In the genomic region with DNA sequence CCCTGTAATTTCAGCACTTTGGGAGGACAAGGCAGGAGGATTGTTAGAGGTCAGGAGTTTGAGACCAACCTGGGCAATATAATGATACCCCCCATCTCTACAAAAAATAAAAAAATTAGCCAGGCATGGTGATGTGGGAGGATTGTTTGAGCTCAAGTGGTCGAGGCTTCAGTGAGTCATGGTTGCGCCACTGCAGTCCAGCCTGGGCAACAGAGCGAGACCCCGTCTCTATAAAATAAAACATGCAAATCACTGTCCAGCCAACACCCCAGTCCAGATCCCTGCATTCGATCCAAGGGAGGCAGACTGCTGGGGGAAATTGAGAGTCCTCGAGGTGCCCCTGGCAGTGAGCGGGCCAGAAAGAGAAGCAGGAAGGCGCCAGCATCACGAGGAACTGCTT, we compare ENCODE assay signal across 19 cellular contexts. TPM values are rescaled to one million over a fixed set of nuclear protein-coding genes. Genes with fewer than 3 reads are reported as not detected.
DNase-seq lines count a peak whose midpoint lies in the region; ATAC-seq and TF ChIP-seq lines count a peak whose summit lies in the region.
"Had no signal": no experiment of that assay in that cellular context is flagged by ENCODE, and none has a peak within 500 bp of the region (broad histone marks: within the 10 kb centered on the region; RNA-seq: fewer than 3 reads in every experiment).

No MANE protein-coding gene starts in this region.

- TF ChIP-seq POLR2A in thyroid gland (IDR thresholded peaks at IDR 0.05): no peak

- H3K4me2 ChIP-seq in mesenchymal stem cell (ENCODE audit: low read length, poor library complexity, severe bottlenecking): no peak overlapping the region

- H3K27ac ChIP-seq in KOPT-K1 (ENCODE audit: low read depth, low read length, poor library complexity, severe bottlenecking) (peak overlapping the region; percentile 5), mesenchymal stem cell (ENCODE audit: low read length, poor library complexity, severe bottlenecking) (no peak overlapping the region), thyroid gland (peak overlapping the region in 2 of 3 donors; percentile 21 to 24), psoas muscle (no peak overlapping the region)
- H3K27ac ChIP-seq: SK-N-MC had no signal

- H3K18ac ChIP-seq in mesenchymal stem cell (ENCODE audit: low read depth in 1 of 2, low read length in 2 of 2): no peak overlapping the region

- H4K8ac ChIP-seq in mesenchymal stem cell (ENCODE audit: low read length): no peak overlapping the region

- peaks cover 98% of the 10 kb centered on the region for H3K36me3 ChIP-seq in KOPT-K1 (ENCODE audit: insufficient read depth, low read length)
- H3K36me3 ChIP-seq in mesenchymal stem cell (ENCODE audit: control insufficient read depth in 1 of 2, insufficient read depth in 2 of 2, low read depth in 1 of 2, low read length in 2 of 2): peaks cover 81 to 99% of the 10 kb centered on the region in 2 experiments
- peaks cover 66 to 69% of the 10 kb centered on the region in 2 donors for H3K36me3 ChIP-seq in thyroid gland
- H3K36me3 ChIP-seq in psoas muscle (ENCODE audit: insufficient read depth in 1 of 2, low read depth in 1 of 2): peaks cover 0 to 79% of the 10 kb centered on the region in 2 donors

- CTCF ChIA-PET in activated naive CD4-positive, alpha-beta T cell treated with anti-CD3 and anti-CD28 coated beads, Interleukin-2, amount 10 ng/mL, durations not matched to agents 7 days and 5 days (lab: Charles Lee): no interaction called here

- no peak for ATAC-seq in activated naive CD4-positive, alpha-beta T cell treated with anti-CD3 and anti-CD28 coated beads, Interleukin-2, amount 50 U/mL, for 72 hours
- no peak for ATAC-seq in psoas muscle
- ATAC-seq: GM12878, Panc1, Right ventricle myocardium inferior had no signal

- H3K27me3 ChIP-seq in mesenchymal stem cell (ENCODE audit: control insufficient read depth in 1 of 2, insufficient read depth in 1 of 2, low read length in 2 of 2) (no peaks in the 10 kb centered on the region), thyroid gland (no peaks in the 10 kb centered on the region), psoas muscle (ENCODE audit: insufficient read depth in 3 of 3, low read length in 2 of 3) (no peaks in the 10 kb centered on the region)

- no peaks in the 10 kb centered on the region for H3K9me3 ChIP-seq in KOPT-K1 (ENCODE audit: insufficient read depth, low read length, poor library complexity, severe bottlenecking)
- no peaks in the 10 kb centered on the region for H3K9me3 ChIP-seq in mesenchymal stem cell (ENCODE audit: control insufficient read depth, low read length)
- no peaks in the 10 kb centered on the region for H3K9me3 ChIP-seq in thyroid gland
- H3K9me3 ChIP-seq in psoas muscle: no peaks in the 10 kb centered on the region

- no peak for DNase-seq in activated naive CD4-positive, alpha-beta T cell treated with anti-CD3 and anti-CD28 coated beads, Interleukin-2, amount 50 U/mL, for 72 hours (ENCODE audit: low spot score in 2 of 2)
- no peak for DNase-seq in activated naive CD4-positive, alpha-beta T cell treated with anti-CD3 and anti-CD28 coated beads, Interleukin-2, amount 10 ng/mL, durations not matched to agents 7 days and 5 days
- DNase-seq in mesenchymal stem cell: no peak
- DNase-seq in thyroid gland: no peak
- no peak for DNase-seq in OCI-M1 (lab: John Stamatoyannopoulos, UW)
- no peak for DNase-seq in psoas muscle
- no peak for DNase-seq in NCI-H146 (lab: John Stamatoyannopoulos, UW)
- DNase-seq: ACHN; AML-193; CD4-positive, alpha-beta memory T cell; NCI-H1436; NCI-H2081; NCI-H510A; NCI-H82 had no signal

- peaks cover 16% of the 10 kb centered on the region for H3K4me1 Mint-ChIP-seq in activated naive CD4-positive, alpha-beta T cell treated with anti-CD3 and anti-CD28 coated beads, Interleukin-2, amount 10 ng/mL, durations not matched to agents 7 days and 5 days

- H4K91ac ChIP-seq in mesenchymal stem cell (ENCODE audit: low read length): no peak overlapping the region

- H3K4ac ChIP-seq in mesenchymal stem cell (ENCODE audit: low read depth in 1 of 2, low read length in 2 of 2): no peak overlapping the region

- 89% methylated on average over 9 of the region's 9 CpGs for WGBS in mesenchymal stem cell
- 84 to 89% methylated on average over 9 of the region's 9 CpGs for WGBS in thyroid gland, 2 donors
- 85 to 94% (median 92%) methylated on average over 9 of the region's 9 CpGs for WGBS in psoas muscle, 3 donors

- no peak overlapping the region for H2BK120ac ChIP-seq in mesenchymal stem cell (ENCODE audit: low read depth, low read length)

- no peak overlapping the region for H2BK12ac ChIP-seq in mesenchymal stem cell (ENCODE audit: low read length in 2 of 2)

- no peak overlapping the region for H2AFZ ChIP-seq in mesenchymal stem cell (ENCODE audit: low read depth, low read length)

- H3K27me3 Mint-ChIP-seq in activated naive CD4-positive, alpha-beta T cell treated with anti-CD3 and anti-CD28 coated beads, Interleukin-2, amount 10 ng/mL, durations not matched to agents 7 days and 5 days: no peaks in the 10 kb centered on the region
- H3K27me3 Mint-ChIP-seq: CD4-positive, alpha-beta memory T cell had no signal

- H3K9me3 Mint-ChIP-seq in activated naive CD4-positive, alpha-beta T cell treated with anti-CD3 and anti-CD28 coated beads, Interleukin-2, amount 50 U/mL, for 72 hours: no peaks in the 10 kb centered on the region
- no peaks in the 10 kb centered on the region for H3K9me3 Mint-ChIP-seq in activated naive CD4-positive, alpha-beta T cell treated with anti-CD3 and anti-CD28 coated beads, Interleukin-2, amount 10 ng/mL, durations not matched to agents 7 days and 5 days
- H3K9me3 Mint-ChIP-seq: CD4-positive, alpha-beta memory T cell had no signal

- peaks cover 0 to 8% of the 10 kb centered on the region in 2 donors for H3K36me3 Mint-ChIP-seq in activated naive CD4-positive, alpha-beta T cell treated with anti-CD3 and anti-CD28 coated beads, Interleukin-2, amount 50 U/mL, for 72 hours
- H3K36me3 Mint-ChIP-seq in activated naive CD4-positive, alpha-beta T cell treated with anti-CD3 and anti-CD28 coated beads, Interleukin-2, amount 10 ng/mL, durations not matched to agents 7 days and 5 days: peaks cover 49% of the 10 kb centered on the region

- no peak overlapping the region for H2BK5ac ChIP-seq in mesenchymal stem cell (ENCODE audit: low read depth, low read length, poor library complexity, severe bottlenecking)

- peaks cover 59% of the 10 kb centered on the region for H3K79me1 ChIP-seq in mesenchymal stem cell (replicated peaks; ENCODE audit: low read length, poor library complexity, severe bottlenecking)

- TF ChIP-seq CTCF in thyroid gland (IDR thresholded peaks at IDR 0.05) (no peak), psoas muscle (IDR thresholded peaks at IDR 0.05) (no peak)

- no peak overlapping the region for H3K23ac ChIP-seq in mesenchymal stem cell (ENCODE audit: low read length in 2 of 2)

- H3K4me3 ChIP-seq in mesenchymal stem cell (ENCODE audit: insufficient read depth in 1 of 2, low read depth in 1 of 2, low read length in 2 of 2): no peak overlapping the region
- no peak overlapping the region for H3K4me3 ChIP-seq in thyroid gland (replicated peaks in 1 of 3)
- H3K4me3 ChIP-seq in psoas muscle: no peak overlapping the region
- H3K4me3 ChIP-seq: GM12878, SK-N-MC had no signal

- peak overlapping the region; percentile 8 for H2BK15ac ChIP-seq in mesenchymal stem cell (ENCODE audit: low read depth, poor library complexity, severe bottlenecking)

- H3K14ac ChIP-seq in mesenchymal stem cell (ENCODE audit: low read length in 2 of 2): no peak overlapping the region

- H2AK5ac ChIP-seq in mesenchymal stem cell (ENCODE audit: low read length, severe bottlenecking): no peak overlapping the region

- intact Hi-C loops in thyroid gland (cut with DNase I): no loop called here
- intact Hi-C loops in psoas muscle (cut with DNase I): no loop called here

- peaks cover 11% of the 10 kb centered on the region for H3K4me1 ChIP-seq in mesenchymal stem cell (ENCODE audit: control insufficient read depth, insufficient read depth, low read depth, low read length)
- H3K4me1 ChIP-seq in thyroid gland: peaks cover 27 to 35% of the 10 kb centered on the region in 2 donors
- peaks cover 5% of the 10 kb centered on the region for H3K4me1 ChIP-seq in psoas muscle

- peak overlapping the region; percentile 29 for H3K9ac ChIP-seq in mesenchymal stem cell (ENCODE audit: low read length)

- H3K27ac Mint-ChIP-seq in activated naive CD4-positive, alpha-beta T cell treated with anti-CD3 and anti-CD28 coated beads, Interleukin-2, amount 50 U/mL, for 72 hours: peak overlapping the region; percentile 66 to 68
- no peak overlapping the region for H3K27ac Mint-ChIP-seq in activated naive CD4-positive, alpha-beta T cell treated with anti-CD3 and anti-CD28 coated beads, Interleukin-2, amount 10 ng/mL, durations not matched to agents 7 days and 5 days

- no peak overlapping the region for H3K4me3 Mint-ChIP-seq in activated naive CD4-positive, alpha-beta T cell treated with anti-CD3 and anti-CD28 coated beads, Interleukin-2, amount 10 ng/mL, durations not matched to agents 7 days and 5 days
- H3K4me3 Mint-ChIP-seq: CD4-positive, alpha-beta memory T cell had no signal

RNA-seq across cellular contexts. Expression of a gene that starts 7.0 kb away (rescaled TPM):
- total RNA-seq in activated naive CD4-positive, alpha-beta T cell treated with anti-CD3 and anti-CD28 coated beads, Interleukin-2, amount 50 U/mL, for 72 hours: 10 to 100 TPM; 32.4 to 64.1 TPM
- 47.7 TPM for polyA plus RNA-seq in mesenchymal stem cell (2013, experiment 1 of 2)
- 45.1 TPM for polyA plus RNA-seq in mesenchymal stem cell (2013, experiment 2 of 2)
- total RNA-seq in thyroid gland (100 to 1,000 TPM in 2 of 4 donors, 10 to 100 TPM in 2; 91.6 to 232 (median 139) TPM), psoas muscle (10 to 100 TPM; 21.8 to 45.2 (median 29.4) TPM)
- polyA plus RNA-seq in psoas muscle: 10 to 100 TPM; 36.6 to 41.0 (median 39.5) TPM

RNA-seq across cellular contexts. Expression of a gene that starts 20.8 kb away (rescaled TPM):
- 1 to 10 TPM; 2.1 to 2.3 TPM for total RNA-seq in activated naive CD4-positive, alpha-beta T cell treated with anti-CD3 and anti-CD28 coated beads, Interleukin-2, amount 50 U/mL, for 72 hours
- polyA plus RNA-seq in mesenchymal stem cell (2013, experiment 1 of 2): 0.25 TPM
- 0.21 TPM for polyA plus RNA-seq in mesenchymal stem cell (2013, experiment 2 of 2)
- total RNA-seq in thyroid gland: 1 to 10 TPM; 1.2 to 1.9 (median 1.4) TPM
- total RNA-seq in psoas muscle: 1 to 10 TPM in 3 of 4 donors, under 1 TPM in 1; 0.65 to 2.6 (median 1.3) TPM
- 1 to 10 TPM in 1 of 3 donors, under 1 TPM in 2; 0.28 to 1.6 (median 0.58) TPM for polyA plus RNA-seq in psoas muscle

RNA-seq across cellular contexts. Expression of a gene that starts 30.4 kb away (rescaled TPM):
- 10 to 100 TPM; 32.8 to 46.3 TPM for total RNA-seq in activated naive CD4-positive, alpha-beta T cell treated with anti-CD3 and anti-CD28 coated beads, Interleukin-2, amount 50 U/mL, for 72 hours
- 10.0 TPM for polyA plus RNA-seq in mesenchymal stem cell (2013, experiment 1 of 2)
- 9.0 TPM for polyA plus RNA-seq in mesenchymal stem cell (2013, experiment 2 of 2)
- total RNA-seq in thyroid gland (10 to 100 TPM; 22.4 to 40.5 (median 29.1) TPM), psoas muscle (10 to 100 TPM; 24.6 to 46.0 (median 40.3) TPM)
- polyA plus RNA-seq in psoas muscle: 10 to 100 TPM; 24.2 to 53.7 (median 42.0) TPM

RNA-seq across cellular contexts. Expression of a gene that starts 35.5 kb away (rescaled TPM):
- total RNA-seq in activated naive CD4-positive, alpha-beta T cell treated with anti-CD3 and anti-CD28 coated beads, Interleukin-2, amount 50 U/mL, for 72 hours: 1 to 10 TPM; 2.9 to 9.5 TPM
- 0.66 TPM for polyA plus RNA-seq in mesenchymal stem cell (2013, experiment 1 of 2)
- 0.55 TPM for polyA plus RNA-seq in mesenchymal stem cell (2013, experiment 2 of 2)
- total RNA-seq in thyroid gland: 1 to 10 TPM; 3.0 to 7.1 (median 4.6) TPM
- total RNA-seq in psoas muscle: under 1 TPM in 2 of 4 donors, not detected in 2; 0.06 to 0.14 TPM
- under 1 TPM; 0.03 to 0.06 (median 0.05) TPM for polyA plus RNA-seq in psoas muscle

Comparison
In these comparisons a context has a peak if more than half of its experiments do, and no peak if none do; other contexts are left out.
1. H3K27ac ChIP-seq: peak in KOPT-K1 (single experiment) and thyroid gland (2 of 3); none in mesenchymal stem cell (single experiment) and psoas muscle (single experiment).